In genomic region chr15:100101389-100102089, GRCh38 we compare ENCODE assay signal across 16 cellular contexts.
"Had no signal": no experiment of that assay in that cellular context is flagged by ENCODE, and none has a peak within 500 bp of the region (broad histone marks: within the 10 kb centered on the region; RNA-seq: fewer than 3 reads in every experiment).

No MANE protein-coding gene starts in this region.

- H3K27me3 ChIP-seq: neutrophil had no signal

- H3K27ac ChIP-seq: lower lobe of right lung, neutrophil, prostate gland had no signal

- ATAC-seq: lower lobe of right lung; naive thymus-derived CD8-positive, alpha-beta T cell; SK-N-SH treated with all-trans-retinoic acid at 6 μM for 48 hours; stimulated activated naive CD8-positive, alpha-beta T cell treated with anti-CD3 and anti-CD28 coated beads, Interleukin-15, amount 100 ng/mL, for 72 hours had no signal

- DNase-seq: activated naive CD4-positive, alpha-beta T cell treated with anti-CD3 and anti-CD28 coated beads, Interleukin-2, amount 10 ng/mL, durations not matched to agents 7 days and 5 days; central memory CD4-positive, alpha-beta T cell; cortex of kidney; effector CD8-positive, alpha-beta T cell; hippocampal formation; kidney glomerular epithelial cell; lower lobe of right lung; naive thymus-derived CD8-positive, alpha-beta T cell; stimulated activated CD4-positive, alpha-beta T cell treated with anti-CD3 and anti-CD28 coated beads, Interleukin-4, amount 100 ng/mL, for 1 hour; stimulated activated CD8-positive, alpha-beta memory T cell treated with anti-CD3 and anti-CD28 coated beads, Interleukin-4, amount 100 ng/mL, for 48 hours; stimulated activated naive CD8-positive, alpha-beta T cell treated with anti-CD3 and anti-CD28 coated beads, Interleukin-15, amount 100 ng/mL, for 72 hours; T-helper 2 cell had no signal

- H3K4me1 ChIP-seq: lower lobe of right lung, prostate gland had no signal

- FAIRE-seq: urothelium cell line had no signal

- H3K4me3 ChIP-seq: lower lobe of right lung, prostate gland had no signal

- H3K36me3 ChIP-seq: lower lobe of right lung, neutrophil, prostate gland had no signal

- H3K9me3 ChIP-seq: lower lobe of right lung, neutrophil, prostate gland had no signal
